15 cellular contexts compared by ENCODE assay signal in the genomic region with DNA sequence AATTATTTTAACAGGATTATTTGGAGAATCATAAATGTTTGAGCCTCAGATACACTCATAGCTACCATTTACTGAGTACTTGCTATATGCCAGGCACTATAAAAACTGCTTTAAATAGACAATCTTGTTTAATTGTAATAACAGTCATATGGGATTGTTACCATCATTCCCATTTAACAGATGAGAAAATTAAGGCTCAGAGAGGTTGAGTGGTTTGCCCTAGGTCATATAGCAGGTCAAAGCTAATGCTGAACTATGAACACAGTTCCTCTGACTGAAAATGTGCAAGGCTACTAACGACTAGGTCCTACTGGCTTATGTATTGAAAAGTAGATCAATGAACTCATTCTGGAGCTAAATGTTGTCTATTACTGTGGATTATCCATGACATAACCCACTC.
A peak's percentile ranks its signal among the peaks of the same experiment; 100 is the strongest.
DNase-seq lines count a peak whose midpoint lies in the region; ATAC-seq, FAIRE-seq and TF ChIP-seq lines count a peak whose summit lies in the region.
"Had no signal": no experiment of that assay in that cellular context is flagged by ENCODE, and none has a peak within 500 bp of the region (broad histone marks: within the 10 kb centered on the region; RNA-seq: fewer than 3 reads in every experiment).

No MANE protein-coding gene starts in this region.

- in situ Hi-C loops in IMR-90 (cut with MboI; ENCODE audit: low sequenced_read_pairs), result no loop called here

- FAIRE-seq in kidney (lab: Jason Lieb, UNC), result no peak

- H2BK12ac ChIP-seq in trophoblast cell (ENCODE audit: low read length), result no peak overlapping the region

- H3K27me3 ChIP-seq in ACC112 (ENCODE audit: insufficient read depth, low read length) (no peaks in the 10 kb centered on the region), IMR-90 (ENCODE audit: control insufficient read depth, insufficient read depth, low read length) (no peaks in the 10 kb centered on the region), trophoblast cell (ENCODE audit: insufficient read depth, low read length) (no peaks in the 10 kb centered on the region)
- H3K27me3 ChIP-seq: body of pancreas had no signal

- CTCF ChIA-PET in IMR-90 (lab: Yijun Ruan, JAX), result interaction anchor here (0.7 kb wide), 1 partner anchor 65 kb away, joined by 4 read pairs; no protein-coding TSS in a partner anchor

- no peak for TF ChIP-seq POLR2A in IMR-90 (IDR thresholded peaks at IDR 0.05; ENCODE audit: low read depth, low read length)

- H3K4ac ChIP-seq in IMR-90 (ENCODE audit: low read depth, low read length) (peak overlapping the region; percentile 39; the same call in 1 of the 2 replicates), trophoblast cell (ENCODE audit: low read depth, low read length) (no peak overlapping the region)

- H4K91ac ChIP-seq in IMR-90 (ENCODE audit: insufficient read depth, low read depth, low read length) (peak overlapping the region; percentile 61), trophoblast cell (ENCODE audit: low read depth, low read length) (no peak overlapping the region)

- peaks cover 16% of the 10 kb centered on the region; the same call in 1 of the 2 replicates for H3K36me3 ChIP-seq in ACC112 (ENCODE audit: insufficient read depth, low read length)
- peaks cover 2% of the 10 kb centered on the region for H3K36me3 ChIP-seq in IMR-90 (ENCODE audit: control insufficient read depth, insufficient read depth, low read length)
- no peaks in the 10 kb centered on the region for H3K36me3 ChIP-seq in trophoblast cell (ENCODE audit: control insufficient read depth in 1 of 2, insufficient read depth in 2 of 2, low read length in 2 of 2)
- H3K36me3 ChIP-seq in kidney (ENCODE audit: control insufficient read depth in 1 of 2, insufficient read depth in 2 of 2, low read length in 2 of 2), result no peaks in the 10 kb centered on the region

- H3K27ac Mint-ChIP-seq in endothelial cell (ENCODE audit: unreplicated experiment), result peak overlapping the region; percentile 79
- H3K27ac Mint-ChIP-seq: activated CD8-positive, alpha-beta memory T cell treated with anti-CD3 and anti-CD28 coated beads, Interleukin-2, amount 10 ng/mL, durations not matched to agents 7 days and 5 days; CD14-positive monocyte; stimulated activated memory B cell treated with anti-CD40 and anti-IgM and Interleukin-4, amounts not matched to agents 10 μg/mL and 1 μg/mL and 100 μg/mL, for 72 hours had no signal

- peaks cover 60 to 91% of the 10 kb centered on the region in 2 experiments for H3K79me1 ChIP-seq in IMR-90 (ENCODE audit: low read depth in 1 of 2, low read length in 2 of 2)
- peaks cover 16% of the 10 kb centered on the region for H3K79me1 ChIP-seq in trophoblast cell (ENCODE audit: low read length)

- H3K18ac ChIP-seq in IMR-90 (ENCODE audit: low read depth, low read length) (peak overlapping the region; percentile 83), trophoblast cell (ENCODE audit: low read length) (no peak overlapping the region)

- H2BK120ac ChIP-seq in IMR-90 (ENCODE audit: low read depth, low read length), result peak overlapping the region; percentile 63
- no peak overlapping the region for H2BK120ac ChIP-seq in trophoblast cell (ENCODE audit: insufficient read depth, low read length, poor library complexity)

- H2AK5ac ChIP-seq in IMR-90 (ENCODE audit: low read depth, low read length), result peak overlapping the region; percentile 46; the same call in 1 of the 2 replicates
- no peak overlapping the region for H2AK5ac ChIP-seq in trophoblast cell (ENCODE audit: low read length)

- H4K20me1 ChIP-seq in IMR-90 (ENCODE audit: insufficient read depth, low read length), result peaks cover 80% of the 10 kb centered on the region; the same call in 1 of the 2 replicates

- peak overlapping the region; percentile 73 for H2BK5ac ChIP-seq in IMR-90 (ENCODE audit: low read depth, low read length, poor library complexity, severe bottlenecking)
- H2BK5ac ChIP-seq in trophoblast cell (ENCODE audit: low read depth, low read length, poor library complexity), result no peak overlapping the region

- peak overlapping the region; percentile 22; the same call in 1 of the 2 replicates for H2BK20ac ChIP-seq in IMR-90 (ENCODE audit: low read depth, low read length)

- POLR2A ChIA-PET in IMR-90 (lab: Charles Lee; ENCODE audit: unreplicated experiment), result interaction anchor here (0.6 kb wide), 1 partner anchor 16 kb away, joined by 3 read pairs; no protein-coding TSS in a partner anchor

- no peak overlapping the region for H3K4me3 Mint-ChIP-seq in endothelial cell (ENCODE audit: unreplicated experiment)
- H3K4me3 Mint-ChIP-seq: activated CD8-positive, alpha-beta memory T cell treated with anti-CD3 and anti-CD28 coated beads, Interleukin-2, amount 10 ng/mL, durations not matched to agents 7 days and 5 days; CD14-positive monocyte; stimulated activated memory B cell treated with anti-CD40 and anti-IgM and Interleukin-4, amounts not matched to agents 10 μg/mL and 1 μg/mL and 100 μg/mL, for 72 hours had no signal

- H3K4me3 ChIP-seq in ACC112 (ENCODE audit: low read depth, low read length) (no peak overlapping the region), IMR-90 (ENCODE audit: insufficient read depth, low read depth, low read length) (no peak overlapping the region), trophoblast cell (ENCODE audit: low read depth, low read length) (no peak overlapping the region), kidney (ENCODE audit: low read length in 2 of 2) (no peak overlapping the region)
- H3K4me3 ChIP-seq: body of pancreas had no signal

- DNase-seq in IMR-90, result no peak
- DNase-seq in endothelial cell (ENCODE audit: low spot score), result no peak
- no peak for DNase-seq in trophoblast cell
- no peak for DNase-seq in effector CD8-positive, alpha-beta T cell (lab: John Stamatoyannopoulos, UW)
- no peak for DNase-seq in kidney
- DNase-seq in activated T-cell treated with anti-CD3 and anti-CD28 coated beads, Interleukin-2, amount 50 U/mL, for 48 hours, result no peak
- DNase-seq: activated CD8-positive, alpha-beta memory T cell treated with anti-CD3 and anti-CD28 coated beads, Interleukin-2, amount 10 ng/mL, durations not matched to agents 7 days and 5 days; activated naive CD4-positive, alpha-beta T cell had no signal

- no peak for TF ChIP-seq RAD21 in IMR-90 (IDR thresholded peaks at IDR 0.05; ENCODE audit: low read length)

- peaks cover 44% of the 10 kb centered on the region for H3K4me1 Mint-ChIP-seq in endothelial cell (ENCODE audit: unreplicated experiment)
- H3K4me1 Mint-ChIP-seq: activated CD8-positive, alpha-beta memory T cell treated with anti-CD3 and anti-CD28 coated beads, Interleukin-2, amount 10 ng/mL, durations not matched to agents 7 days and 5 days; CD14-positive monocyte had no signal

- H4K12ac ChIP-seq in trophoblast cell (ENCODE audit: low read depth, low read length), result no peak overlapping the region

- no peak overlapping the region for H2AFZ ChIP-seq in ACC112 (ENCODE audit: low read length, unreplicated experiment)
- no peak overlapping the region for H2AFZ ChIP-seq in IMR-90 (replicated peaks; ENCODE audit: low read length, poor library complexity)
- no peak overlapping the region for H2AFZ ChIP-seq in trophoblast cell (ENCODE audit: insufficient read depth, low read length, poor library complexity)

- H4K8ac ChIP-seq in IMR-90 (ENCODE audit: low read depth in 2 of 2, low read length in 2 of 2), result 0 out of 4 replicates have a peak overlapping the region, but pooled peaks of 1 of the 2 experiments have one; percentile 2
- H4K8ac ChIP-seq in trophoblast cell (ENCODE audit: low read depth, low read length), result no peak overlapping the region

- no peak for ATAC-seq in IMR-90 (ENCODE audit: low read depth)
- ATAC-seq in HG02938 (IDR thresholded peaks at IDR 0.05; ENCODE audit: unreplicated experiment), result no peak
- ATAC-seq: activated CD4-positive, CD25-positive, alpha-beta regulatory T cell treated with anti-CD3 and anti-CD28 coated beads, Interleukin-2, amount 50 U/mL, for 24 hours; activated CD8-positive, alpha-beta memory T cell treated with anti-CD3 and anti-CD28 coated beads, Interleukin-2, amount 10 ng/mL, durations not matched to agents 7 days and 5 days; stimulated activated memory B cell treated with anti-CD40 and anti-IgM and Interleukin-4, amounts not matched to agents 10 μg/mL and 1 μg/mL and 100 μg/mL, for 72 hours had no signal

- peak overlapping the region; percentile 81; the same call in 1 of the 2 replicates for H3K14ac ChIP-seq in IMR-90 (replicated peaks; ENCODE audit: low read depth, low read length)
- H3K14ac ChIP-seq in trophoblast cell (ENCODE audit: low read length), result no peak overlapping the region

- no peaks in the 10 kb centered on the region for H3K36me3 Mint-ChIP-seq in endothelial cell (ENCODE audit: low read depth, unreplicated experiment)
- H3K36me3 Mint-ChIP-seq: activated CD8-positive, alpha-beta memory T cell treated with anti-CD3 and anti-CD28 coated beads, Interleukin-2, amount 10 ng/mL, durations not matched to agents 7 days and 5 days; CD14-positive monocyte; stimulated activated memory B cell treated with anti-CD40 and anti-IgM and Interleukin-4, amounts not matched to agents 10 μg/mL and 1 μg/mL and 100 μg/mL, for 72 hours had no signal

- peak overlapping the region; percentile 41 for H3K27ac ChIP-seq in ACC112 (ENCODE audit: low read depth, low read length)
- H3K27ac ChIP-seq in IMR-90 (ENCODE audit: insufficient read depth, low read length), result peak overlapping the region; percentile 9; the same call in 1 of the 2 replicates
- peak overlapping the region; percentile 45 for H3K27ac ChIP-seq in trophoblast cell (ENCODE audit: low read depth, low read length)
- H3K27ac ChIP-seq in kidney (ENCODE audit: low read depth in 2 of 2, low read length in 2 of 2), result no peak overlapping the region

- peak overlapping the region; percentile 3; the same call in 1 of the 2 replicates for H4K5ac ChIP-seq in IMR-90 (ENCODE audit: low read depth, low read length)

- dilution Hi-C loops in IMR-90 (cut with HindIII; ENCODE audit: low sequenced_read_pairs, unreplicated experiment), result no loop called here

- peaks cover 35% of the 10 kb centered on the region for H3K9me1 ChIP-seq in IMR-90 (ENCODE audit: insufficient read depth, low read length)

- TF ChIP-seq CTCF in IMR-90 (conservative IDR thresholded peaks at IDR 0.05; ENCODE audit: low read depth, low read length) (no peak), endothelial cell (IDR thresholded peaks at IDR 0.05; ENCODE audit: unreplicated experiment) (no peak), kidney (IDR thresholded peaks at IDR 0.05; ENCODE audit: borderline replicate concordance, extremely low read depth, insufficient read depth) (no peak)

- H2AK9ac ChIP-seq in IMR-90 (replicated peaks; ENCODE audit: low read depth, low read length, poor library complexity), result no peak overlapping the region

- peaks cover 82% of the 10 kb centered on the region for H3K79me2 ChIP-seq in ACC112 (ENCODE audit: control insufficient read depth, insufficient read depth, low read length, unreplicated experiment)
- peaks cover 4% of the 10 kb centered on the region for H3K79me2 ChIP-seq in trophoblast cell (ENCODE audit: control insufficient read depth, insufficient read depth, low read length, poor library complexity)

- intact Hi-C loops in IMR-90 (cut with micrococcal nuclease), result loop anchor here (2.0 kb wide), 1 partner anchor 15 kb away; no protein-coding TSS in a partner anchor
- intact Hi-C loops in kidney (cut with DNase I), result no loop called here

- H3K56ac ChIP-seq in IMR-90 (ENCODE audit: extremely low read depth, insufficient read depth, low read length), result no peak overlapping the region

- H3K23ac ChIP-seq in IMR-90 (ENCODE audit: low read depth, low read length) (peak overlapping the region; percentile 44; the same call in 1 of the 2 replicates), trophoblast cell (ENCODE audit: low read length) (no peak overlapping the region)

- no TSS peak for BruUV-seq in IMR-90 (replicated peaks; lab: Mats Ljungman, UMichigan)

- H3K27me3 Mint-ChIP-seq in endothelial cell (ENCODE audit: unreplicated experiment), result peaks cover 1% of the 10 kb centered on the region

- H3K9me3 Mint-ChIP-seq in endothelial cell (ENCODE audit: unreplicated experiment), result no peaks in the 10 kb centered on the region
- H3K9me3 Mint-ChIP-seq: neural crest cell; stimulated activated memory B cell treated with anti-CD40 and anti-IgM and Interleukin-4, amounts not matched to agents 10 μg/mL and 1 μg/mL and 100 μg/mL, for 72 hours had no signal

- WGBS in IMR-90 (ENCODE audit: extremely low coverage in 2 of 2, insufficient read length in 1 of 2), 2 experiments, result no CpG with 5 or more reads among the region's 1 CpG
- WGBS in trophoblast cell (ENCODE audit: extremely low coverage, insufficient coverage, insufficient read length), result no CpG with 5 or more reads among the region's 1 CpG

- peak overlapping the region; percentile 24; the same call in 1 of the 2 replicates for H3K4me2 ChIP-seq in IMR-90 (ENCODE audit: low read depth, low read length)
- H3K4me2 ChIP-seq in trophoblast cell (ENCODE audit: low read length), result no peak overlapping the region

- H2BK15ac ChIP-seq in IMR-90 (ENCODE audit: low read depth, low read length), result 0 out of 3 replicates have a peak overlapping the region, but pooled peaks have one; percentile 24

- H3K4me1 ChIP-seq in ACC112 (ENCODE audit: control insufficient read depth, insufficient read depth, low read length, unreplicated experiment) (peaks cover 48% of the 10 kb centered on the region), IMR-90 (ENCODE audit: control insufficient read depth, insufficient read depth, low read length) (peaks cover 31% of the 10 kb centered on the region), trophoblast cell (ENCODE audit: control insufficient read depth in 1 of 2, insufficient read depth in 2 of 2, low read length in 2 of 2) (peaks cover 16 to 19% of the 10 kb centered on the region in 2 experiments), kidney (ENCODE audit: control insufficient read depth in 1 of 2, insufficient read depth in 1 of 2, low read depth in 1 of 2, low read length in 2 of 2) (peaks cover 0 to 9% of the 10 kb centered on the region in 2 donors)

- H3K9ac ChIP-seq in IMR-90 (ENCODE audit: low read depth, low read length), result no peak overlapping the region
- H3K9ac ChIP-seq in trophoblast cell (ENCODE audit: low read length), result no peak overlapping the region
- no peak overlapping the region for H3K9ac ChIP-seq in kidney (ENCODE audit: low read length in 2 of 2)

- no peaks in the 10 kb centered on the region for H3K9me3 ChIP-seq in IMR-90 (ENCODE audit: control insufficient read depth, insufficient read depth, low read length)
- no peaks in the 10 kb centered on the region for H3K9me3 ChIP-seq in trophoblast cell (ENCODE audit: insufficient read depth, low read depth, low read length)
- H3K9me3 ChIP-seq in kidney (ENCODE audit: control insufficient read depth in 1 of 2, low read length in 2 of 2), result no peaks in the 10 kb centered on the region
- H3K9me3 ChIP-seq: body of pancreas had no signal

Comparison
In these comparisons a context has a peak if more than half of its experiments do, and no peak if none do; other contexts are left out.
1. H3K27ac ChIP-seq: peak in ACC112 (single experiment), IMR-90 (single experiment) and trophoblast cell (single experiment); none in kidney (0 of 2).